In genomic region chr2:207333599-207334308, GRCh38 we compare ENCODE assay signal across 9 cellular contexts.
DNase-seq lines count a peak whose midpoint lies in the region; ATAC-seq and TF ChIP-seq lines count a peak whose summit lies in the region.
"Had no signal": no experiment of that assay in that cellular context is flagged by ENCODE, and none has a peak within 500 bp of the region (broad histone marks: within the 10 kb centered on the region; RNA-seq: fewer than 3 reads in every experiment).

No MANE protein-coding gene starts in this region.

- no TSS peak for BruUV-seq in Panc1 (replicated peaks; lab: Mats Ljungman, UMichigan)

- H3K4me3 Mint-ChIP-seq in endodermal cell, result no peak overlapping the region

- DNase-seq in Panc1 (ENCODE audit: low read depth, low spot score) (no peak), endodermal cell (no peak), WERI-Rb-1 (no peak), COR-L47 (lab: John Stamatoyannopoulos, UW) (no peak)

- H3K27ac ChIP-seq in Panc1 (ENCODE audit: low read length), result peak overlapping the region; percentile 81
- peak overlapping the region; percentile 97 for H3K27ac ChIP-seq in endodermal cell (ENCODE audit: low read depth, low read length)
- no peak overlapping the region for H3K27ac ChIP-seq in WERI-Rb-1

- H3K27me3 ChIP-seq in Panc1 (ENCODE audit: control insufficient read depth, insufficient read depth, low read length) (no peaks in the 10 kb centered on the region), endodermal cell (ENCODE audit: control insufficient read depth, insufficient read depth, low read length, poor library complexity, severe bottlenecking) (no peaks in the 10 kb centered on the region), neuron (ENCODE audit: insufficient read depth, low read length) (no peaks in the 10 kb centered on the region), WERI-Rb-1 (ENCODE audit: insufficient read depth, low read depth, severe bottlenecking) (no peaks in the 10 kb centered on the region)

- POLR2A ChIA-PET in Panc1 (lab: Charles Lee), result interaction anchor here (0.6 kb wide), 1 partner anchor 192 kb away, joined by 5 read pairs; no protein-coding TSS in a partner anchor

- ATAC-seq in Panc1, result no peak
- ATAC-seq in GM21447 (IDR thresholded peaks at IDR 0.05; ENCODE audit: unreplicated experiment), result no peak
- ATAC-seq in HG03025 (IDR thresholded peaks at IDR 0.05; ENCODE audit: low FRiP score, unreplicated experiment), result no peak

- H3K36me3 Mint-ChIP-seq in endodermal cell (ENCODE audit: low read depth), result no peaks in the 10 kb centered on the region

- CTCF ChIA-PET in Panc1 (lab: Charles Lee), result interaction anchor here (0.6 kb wide), 1 partner anchor 239 kb away, joined by 3 read pairs; no protein-coding TSS in a partner anchor

- H3K36me3 ChIP-seq in ES-I3 (ENCODE audit: insufficient read depth, low read length) (no peaks in the 10 kb centered on the region), Panc1 (ENCODE audit: control insufficient read depth, insufficient read depth, low read length) (no peaks in the 10 kb centered on the region), endodermal cell (ENCODE audit: control insufficient read depth, insufficient read depth, low read length) (no peaks in the 10 kb centered on the region), neuron (ENCODE audit: insufficient read depth, low read length) (no peaks in the 10 kb centered on the region), WERI-Rb-1 (no peaks in the 10 kb centered on the region)
- H3K36me3 ChIP-seq: HAP-1 had no signal

- 82 to 84% methylated on average over 4 to 6 of the region's 6 CpGs for WGBS in endodermal cell (ENCODE audit: insufficient coverage in 1 of 2, insufficient read length in 1 of 2), 2 experiments

- H3K4me3 ChIP-seq in Panc1 (ENCODE audit: low read depth in 2 of 2, low read length in 2 of 2), result no peak overlapping the region; a peak in 1 of 4 replicates
- no peak overlapping the region for H3K4me3 ChIP-seq in endodermal cell (ENCODE audit: low read length)
- H3K4me3 ChIP-seq in neuron (ENCODE audit: low read length), result peak overlapping the region; percentile 53
- no peak overlapping the region for H3K4me3 ChIP-seq in WERI-Rb-1 (ENCODE audit: low read depth, low read length)
- H3K4me3 ChIP-seq: HAP-1 had no signal

- no peak overlapping the region for H2AFZ ChIP-seq in neuron (ENCODE audit: low read depth, low read length)

- in situ Hi-C loops in Panc1 (cut with HindIII; ENCODE audit: low pct_unique_long_range_greater_than_20kb, low sequenced_read_pairs), result no loop called here

- peak overlapping the region; percentile 51 for H3K9ac ChIP-seq in ES-I3 (ENCODE audit: low read depth, low read length)
- H3K9ac ChIP-seq in endodermal cell (ENCODE audit: extremely low read depth, low read length, poor library complexity, severe bottlenecking), result no peak overlapping the region

- TF ChIP-seq CTCF in Panc1 (IDR thresholded peaks at IDR 0.05) (no peak), endodermal cell (conservative IDR thresholded peaks at IDR 0.05) (no peak), WERI-Rb-1 (IDR thresholded peaks at IDR 0.05; ENCODE audit: low read depth, low read length) (no peak)

- H3K9me3 ChIP-seq in ES-I3 (ENCODE audit: control insufficient read depth, insufficient read depth, low read length) (no peaks in the 10 kb centered on the region), Panc1 (ENCODE audit: control insufficient read depth, insufficient read depth, low read depth, low read length) (no peaks in the 10 kb centered on the region; the same call in 1 of the 2 replicates), endodermal cell (ENCODE audit: control insufficient read depth, low read length) (no peaks in the 10 kb centered on the region), neuron (ENCODE audit: low read length) (no peaks in the 10 kb centered on the region), WERI-Rb-1 (ENCODE audit: severe bottlenecking) (no peaks in the 10 kb centered on the region)
- H3K9me3 ChIP-seq: HAP-1 had no signal

- peak overlapping the region; percentile 89 for H3K27ac Mint-ChIP-seq in endodermal cell

- H3K27me3 Mint-ChIP-seq in endodermal cell (ENCODE audit: insufficient read depth), result peaks cover 2% of the 10 kb centered on the region

- H3K4me1 ChIP-seq in ES-I3 (ENCODE audit: insufficient read depth, low read length) (peaks cover 49% of the 10 kb centered on the region), Panc1 (ENCODE audit: control insufficient read depth, insufficient read depth, low read length) (peaks cover 19% of the 10 kb centered on the region), endodermal cell (ENCODE audit: control insufficient read depth, insufficient read depth, low read length) (peaks cover 10% of the 10 kb centered on the region), neuron (ENCODE audit: insufficient read depth, low read length) (peaks cover 24% of the 10 kb centered on the region)
- H3K4me1 ChIP-seq: HAP-1 had no signal

- H3K4me1 Mint-ChIP-seq in endodermal cell, result peaks cover 40% of the 10 kb centered on the region

- intact Hi-C loops in Panc1 (cut with micrococcal nuclease; ENCODE audit: unreplicated experiment), result no loop called here

- H3K9me3 Mint-ChIP-seq in endodermal cell, result no peaks in the 10 kb centered on the region
